1 cellular context compared by ENCODE assay signal in the genomic region with DNA sequence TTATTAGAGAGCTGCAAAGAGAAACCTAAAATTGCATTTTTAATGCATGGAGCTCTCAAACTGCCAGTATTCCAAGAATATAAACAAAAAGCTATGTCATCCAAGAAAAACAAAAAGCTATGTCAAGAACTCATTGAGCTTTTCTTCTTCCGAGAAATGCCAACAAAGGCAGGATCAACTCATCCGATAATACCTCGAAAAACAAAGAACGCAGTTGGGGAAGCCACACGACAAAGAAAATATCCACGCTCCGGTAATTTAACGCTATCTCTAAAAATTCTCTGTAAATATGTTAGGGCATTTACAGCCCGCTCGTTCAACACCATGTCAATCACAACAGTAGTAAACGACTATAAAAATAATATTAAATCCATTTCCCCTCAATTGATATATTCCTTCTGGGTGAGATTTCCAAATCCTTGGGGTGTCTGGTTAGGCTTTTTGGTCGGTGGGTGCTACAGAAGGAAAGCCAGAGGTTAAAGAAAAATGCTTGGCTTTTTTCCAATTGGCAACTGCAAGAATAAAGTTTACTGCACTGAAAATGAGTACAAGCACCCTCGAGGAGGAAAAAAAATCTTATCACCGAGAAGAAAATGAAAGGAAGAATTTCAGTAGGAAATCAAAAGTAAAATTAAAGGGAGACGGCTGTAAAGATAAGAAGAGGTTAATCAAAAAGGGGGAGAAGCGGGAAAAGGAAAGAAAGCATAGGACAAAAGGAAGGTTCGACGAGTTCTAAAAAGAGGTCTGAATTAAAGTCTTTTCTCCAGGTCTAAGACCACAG.
TF ChIP-seq lines count a peak whose summit lies in the region.

No MANE protein-coding gene starts in this region.

TF ChIP-seq in H1, 55 proteins besides CTCF, POLR2A, EP300 and RAD21:
- TF ChIP-seq TBP (IDR thresholded peaks at IDR 0.05; ENCODE audit: low read depth, low read length) (no peak; the same call in 1 of the 2 replicates), GABPA (IDR thresholded peaks at IDR 0.05; ENCODE audit: borderline replicate concordance, insufficient read depth, low read length) (no peak), E2F6 (IDR thresholded peaks at IDR 0.05) (no peak), SP2 (IDR thresholded peaks at IDR 0.05; ENCODE audit: low read length) (no peak), SIN3A (conservative IDR thresholded peaks at IDR 0.05 in 1 of 2, IDR thresholded peaks at IDR 0.05 in 1 of 2; ENCODE audit: low read depth in 1 of 2, low read length in 2 of 2) (peak in 1 of 2 experiments; percentile 38; a peak in 1 of 4 replicates), CHD1 (IDR thresholded peaks at IDR 0.05; ENCODE audit: low read depth, low read length) (0 out of 2 replicates have a peak, but pooled peaks have one; percentile 69), SUZ12 (IDR thresholded peaks at IDR 0.05; ENCODE audit: low read length) (no peak), HDAC2 (IDR thresholded peaks at IDR 0.05; ENCODE audit: borderline replicate concordance in 1 of 2, low read depth in 2 of 2, low read length in 2 of 2) (no peak), JUND (IDR thresholded peaks at IDR 0.05; ENCODE audit: low read length) (no peak)
- TF ChIP-seq, protein P1, sequence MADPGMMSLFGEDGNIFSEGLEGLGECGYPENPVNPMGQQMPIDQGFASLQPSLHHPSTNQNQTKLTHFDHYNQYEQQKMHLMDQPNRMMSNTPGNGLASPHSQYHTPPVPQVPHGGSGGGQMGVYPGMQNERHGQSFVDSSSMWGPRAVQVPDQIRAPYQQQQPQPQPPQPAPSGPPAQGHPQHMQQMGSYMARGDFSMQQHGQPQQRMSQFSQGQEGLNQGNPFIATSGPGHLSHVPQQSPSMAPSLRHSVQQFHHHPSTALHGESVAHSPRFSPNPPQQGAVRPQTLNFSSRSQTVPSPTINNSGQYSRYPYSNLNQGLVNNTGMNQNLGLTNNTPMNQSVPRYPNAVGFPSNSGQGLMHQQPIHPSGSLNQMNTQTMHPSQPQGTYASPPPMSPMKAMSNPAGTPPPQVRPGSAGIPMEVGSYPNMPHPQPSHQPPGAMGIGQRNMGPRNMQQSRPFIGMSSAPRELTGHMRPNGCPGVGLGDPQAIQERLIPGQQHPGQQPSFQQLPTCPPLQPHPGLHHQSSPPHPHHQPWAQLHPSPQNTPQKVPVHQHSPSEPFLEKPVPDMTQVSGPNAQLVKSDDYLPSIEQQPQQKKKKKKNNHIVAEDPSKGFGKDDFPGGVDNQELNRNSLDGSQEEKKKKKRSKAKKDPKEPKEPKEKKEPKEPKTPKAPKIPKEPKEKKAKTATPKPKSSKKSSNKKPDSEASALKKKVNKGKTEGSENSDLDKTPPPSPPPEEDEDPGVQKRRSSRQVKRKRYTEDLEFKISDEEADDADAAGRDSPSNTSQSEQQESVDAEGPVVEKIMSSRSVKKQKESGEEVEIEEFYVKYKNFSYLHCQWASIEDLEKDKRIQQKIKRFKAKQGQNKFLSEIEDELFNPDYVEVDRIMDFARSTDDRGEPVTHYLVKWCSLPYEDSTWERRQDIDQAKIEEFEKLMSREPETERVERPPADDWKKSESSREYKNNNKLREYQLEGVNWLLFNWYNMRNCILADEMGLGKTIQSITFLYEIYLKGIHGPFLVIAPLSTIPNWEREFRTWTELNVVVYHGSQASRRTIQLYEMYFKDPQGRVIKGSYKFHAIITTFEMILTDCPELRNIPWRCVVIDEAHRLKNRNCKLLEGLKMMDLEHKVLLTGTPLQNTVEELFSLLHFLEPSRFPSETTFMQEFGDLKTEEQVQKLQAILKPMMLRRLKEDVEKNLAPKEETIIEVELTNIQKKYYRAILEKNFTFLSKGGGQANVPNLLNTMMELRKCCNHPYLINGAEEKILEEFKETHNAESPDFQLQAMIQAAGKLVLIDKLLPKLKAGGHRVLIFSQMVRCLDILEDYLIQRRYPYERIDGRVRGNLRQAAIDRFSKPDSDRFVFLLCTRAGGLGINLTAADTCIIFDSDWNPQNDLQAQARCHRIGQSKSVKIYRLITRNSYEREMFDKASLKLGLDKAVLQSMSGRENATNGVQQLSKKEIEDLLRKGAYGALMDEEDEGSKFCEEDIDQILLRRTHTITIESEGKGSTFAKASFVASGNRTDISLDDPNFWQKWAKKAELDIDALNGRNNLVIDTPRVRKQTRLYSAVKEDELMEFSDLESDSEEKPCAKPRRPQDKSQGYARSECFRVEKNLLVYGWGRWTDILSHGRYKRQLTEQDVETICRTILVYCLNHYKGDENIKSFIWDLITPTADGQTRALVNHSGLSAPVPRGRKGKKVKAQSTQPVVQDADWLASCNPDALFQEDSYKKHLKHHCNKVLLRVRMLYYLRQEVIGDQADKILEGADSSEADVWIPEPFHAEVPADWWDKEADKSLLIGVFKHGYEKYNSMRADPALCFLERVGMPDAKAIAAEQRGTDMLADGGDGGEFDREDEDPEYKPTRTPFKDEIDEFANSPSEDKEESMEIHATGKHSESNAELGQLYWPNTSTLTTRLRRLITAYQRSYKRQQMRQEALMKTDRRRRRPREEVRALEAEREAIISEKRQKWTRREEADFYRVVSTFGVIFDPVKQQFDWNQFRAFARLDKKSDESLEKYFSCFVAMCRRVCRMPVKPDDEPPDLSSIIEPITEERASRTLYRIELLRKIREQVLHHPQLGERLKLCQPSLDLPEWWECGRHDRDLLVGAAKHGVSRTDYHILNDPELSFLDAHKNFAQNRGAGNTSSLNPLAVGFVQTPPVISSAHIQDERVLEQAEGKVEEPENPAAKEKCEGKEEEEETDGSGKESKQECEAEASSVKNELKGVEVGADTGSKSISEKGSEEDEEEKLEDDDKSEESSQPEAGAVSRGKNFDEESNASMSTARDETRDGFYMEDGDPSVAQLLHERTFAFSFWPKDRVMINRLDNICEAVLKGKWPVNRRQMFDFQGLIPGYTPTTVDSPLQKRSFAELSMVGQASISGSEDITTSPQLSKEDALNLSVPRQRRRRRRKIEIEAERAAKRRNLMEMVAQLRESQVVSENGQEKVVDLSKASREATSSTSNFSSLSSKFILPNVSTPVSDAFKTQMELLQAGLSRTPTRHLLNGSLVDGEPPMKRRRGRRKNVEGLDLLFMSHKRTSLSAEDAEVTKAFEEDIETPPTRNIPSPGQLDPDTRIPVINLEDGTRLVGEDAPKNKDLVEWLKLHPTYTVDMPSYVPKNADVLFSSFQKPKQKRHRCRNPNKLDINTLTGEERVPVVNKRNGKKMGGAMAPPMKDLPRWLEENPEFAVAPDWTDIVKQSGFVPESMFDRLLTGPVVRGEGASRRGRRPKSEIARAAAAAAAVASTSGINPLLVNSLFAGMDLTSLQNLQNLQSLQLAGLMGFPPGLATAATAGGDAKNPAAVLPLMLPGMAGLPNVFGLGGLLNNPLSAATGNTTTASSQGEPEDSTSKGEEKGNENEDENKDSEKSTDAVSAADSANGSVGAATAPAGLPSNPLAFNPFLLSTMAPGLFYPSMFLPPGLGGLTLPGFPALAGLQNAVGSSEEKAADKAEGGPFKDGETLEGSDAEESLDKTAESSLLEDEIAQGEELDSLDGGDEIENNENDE (IDR thresholded peaks at IDR 0.05; ENCODE audit: insufficient replicate concordance, low read length), result no peak
